16 cellular contexts compared by ENCODE assay signal in genomic region chr5:158878227-158878626, GRCh38.
"Had no signal": no experiment of that assay in that cellular context is flagged by ENCODE, and none has a peak within 500 bp of the region (broad histone marks: within the 10 kb centered on the region; RNA-seq: fewer than 3 reads in every experiment).

No MANE protein-coding gene starts in this region.

- H3K27ac Mint-ChIP-seq: activated CD4-positive, alpha-beta T cell treated with anti-CD3 and anti-CD28 coated beads, Interleukin-2, amount 10 ng/mL, durations not matched to agents 24 days and 14 days; endodermal cell; naive thymus-derived CD4-positive, alpha-beta T cell had no signal

- H3K4me3 Mint-ChIP-seq: activated CD4-positive, alpha-beta T cell treated with anti-CD3 and anti-CD28 coated beads, Interleukin-2, amount 10 ng/mL, durations not matched to agents 24 days and 14 days; endodermal cell; naive thymus-derived CD4-positive, alpha-beta T cell had no signal

- H3K9me3 ChIP-seq: gastroesophageal sphincter, upper lobe of right lung had no signal

- H3K27ac ChIP-seq: dorsolateral prefrontal cortex, gastroesophageal sphincter, upper lobe of right lung had no signal

- H3K9me3 Mint-ChIP-seq: endodermal cell had no signal

- H3K27me3 ChIP-seq: upper lobe of right lung had no signal

- H3K4me1 ChIP-seq: upper lobe of right lung had no signal

- H3K27me3 Mint-ChIP-seq: activated CD4-positive, alpha-beta T cell treated with anti-CD3 and anti-CD28 coated beads, Interleukin-2, amount 10 ng/mL, durations not matched to agents 24 days and 14 days had no signal

- H3K4me3 ChIP-seq: dorsolateral prefrontal cortex, gastroesophageal sphincter, upper lobe of right lung had no signal

- H3K36me3 ChIP-seq: gastroesophageal sphincter, upper lobe of right lung had no signal

- DNase-seq: activated CD4-positive, alpha-beta T cell treated with anti-CD3 and anti-CD28 coated beads, Interleukin-2, amount 10 ng/mL, durations not matched to agents 24 days and 14 days; activated CD4-positive, CD25-positive, alpha-beta regulatory T cell; activated CD8-positive, alpha-beta memory T cell treated with anti-CD3 and anti-CD28 coated beads, Interleukin-2, amount 50 U/mL, for 48 hours; activated naive CD4-positive, alpha-beta T cell; dorsolateral prefrontal cortex; endodermal cell; islet precursor cell; mammary epithelial cell; naive thymus-derived CD4-positive, alpha-beta T cell; posterior cingulate gyrus; retina; stimulated activated naive CD4-positive, alpha-beta T cell; T-helper 2 cell; upper lobe of right lung had no signal

- ATAC-seq: gastroesophageal sphincter; left lobe of liver; naive thymus-derived CD4-positive, alpha-beta T cell; upper lobe of right lung had no signal
